16 cellular contexts compared by ENCODE assay signal in the genomic region with DNA sequence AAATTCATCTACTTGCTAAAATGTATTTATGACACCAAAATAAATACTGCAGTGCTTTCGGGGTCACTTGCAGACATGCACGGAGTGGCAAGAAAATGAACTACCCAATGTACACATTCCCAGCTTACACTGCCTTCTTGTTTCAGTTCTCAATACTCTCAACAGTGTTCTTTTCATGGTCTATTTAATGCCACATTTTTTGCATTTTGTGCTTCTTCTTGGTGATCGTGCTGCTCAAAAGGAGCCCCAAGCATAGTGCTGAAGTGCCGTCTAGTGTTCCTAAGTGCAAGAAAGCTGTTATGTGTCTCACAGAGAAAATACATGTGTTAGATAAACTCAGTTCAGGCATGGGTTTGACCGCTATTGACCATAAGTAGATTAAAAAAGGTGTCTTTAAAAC.
DNase-seq lines count a peak whose midpoint lies in the region; ATAC-seq and TF ChIP-seq lines count a peak whose summit lies in the region.
"Had no signal": no experiment of that assay in that cellular context is flagged by ENCODE, and none has a peak within 500 bp of the region (broad histone marks: within the 10 kb centered on the region; RNA-seq: fewer than 3 reads in every experiment).

No MANE protein-coding gene starts in this region.

- no peak for DNase-seq in neural progenitor cell (ENCODE audit: low spot score)
- no peak for DNase-seq in Right ventricle myocardium inferior (ENCODE audit: missing footprints)
- DNase-seq in NCI-H2171 treated with DMSO at 0.1 percent for 48 hours (lab: John Stamatoyannopoulos, UW), result no peak
- no peak for DNase-seq in ascending aorta (ENCODE audit: low spot score in 2 of 2)
- DNase-seq: activated CD4-positive, alpha-beta T cell treated with anti-CD3 and anti-CD28 coated beads for 48 hours; activated naive CD4-positive, alpha-beta T cell treated with Interleukin-2 at 50 U/mL for 16 hours; COR-L47; NCI-H526; SK-N-SH; stimulated activated CD4-positive, alpha-beta T cell treated with anti-CD3 and anti-CD28 coated beads, Interleukin-4, amount 100 ng/mL, for 24 hours had no signal

- H2AFZ ChIP-seq in neural progenitor cell (replicated peaks), result no peak overlapping the region

- H3K4me3 ChIP-seq in neural progenitor cell (no peak overlapping the region), ascending aorta (no peak overlapping the region)

- H3K36me3 ChIP-seq in neural progenitor cell, result no peaks in the 10 kb centered on the region
- H3K36me3 ChIP-seq in ascending aorta, result no peaks in the 10 kb centered on the region

- H3K27me3 Mint-ChIP-seq in IgD-negative memory B cell (no peaks in the 10 kb centered on the region), neural progenitor cell (ENCODE audit: insufficient read depth, low read depth) (no peaks in the 10 kb centered on the region)
- H3K27me3 Mint-ChIP-seq: central memory CD8-positive, alpha-beta T cell had no signal

- H3K9me3 Mint-ChIP-seq in IgD-negative memory B cell, result peaks cover 2 to 5% (median 3%) of the 10 kb centered on the region in 3 donors
- H3K9me3 Mint-ChIP-seq in neural progenitor cell, result no peaks in the 10 kb centered on the region

- H3K79me2 ChIP-seq in neural progenitor cell (ENCODE audit: low read depth), result no peaks in the 10 kb centered on the region

- no peak for TF ChIP-seq CTCF in neural progenitor cell (IDR thresholded peaks at IDR 0.05)
- no peak for TF ChIP-seq CTCF in ascending aorta (IDR thresholded peaks at IDR 0.05)

- H3K4me2 ChIP-seq in neural progenitor cell, result no peak overlapping the region
- H3K4me2 ChIP-seq: SK-N-SH had no signal

- H3K4me1 ChIP-seq in neural progenitor cell, result peaks cover 9% of the 10 kb centered on the region
- peaks cover 0 to 2% of the 10 kb centered on the region in 2 donors for H3K4me1 ChIP-seq in ascending aorta

- H3K4me1 Mint-ChIP-seq in IgD-negative memory B cell (peaks cover 6 to 14% (median 10%) of the 10 kb centered on the region in 3 donors), neural progenitor cell (peaks cover 4% of the 10 kb centered on the region)
- H3K4me1 Mint-ChIP-seq: central memory CD8-positive, alpha-beta T cell had no signal

- H4K20me1 ChIP-seq in neural progenitor cell (ENCODE audit: low read depth), result no peaks in the 10 kb centered on the region

- no peaks in the 10 kb centered on the region for H3K27me3 ChIP-seq in neural progenitor cell
- H3K27me3 ChIP-seq in ascending aorta, result no peaks in the 10 kb centered on the region

- H3K4me3 Mint-ChIP-seq in IgD-negative memory B cell (peak overlapping the region in 2 of 4 donors; percentile 16 to 90), neural progenitor cell (no peak overlapping the region)
- H3K4me3 Mint-ChIP-seq: central memory CD8-positive, alpha-beta T cell had no signal

- H3K9ac ChIP-seq in neural progenitor cell, result no peak overlapping the region
- H3K9ac ChIP-seq: SK-N-SH had no signal

- H3K9me3 ChIP-seq in neural progenitor cell (ENCODE audit: low read depth) (no peaks in the 10 kb centered on the region), ascending aorta (no peaks in the 10 kb centered on the region)
- H3K9me3 ChIP-seq: SK-N-SH had no signal

- H3K27ac ChIP-seq in neural progenitor cell (no peak overlapping the region), ascending aorta (no peak overlapping the region)

- intact Hi-C loops in Right ventricle myocardium inferior (cut with DNase I), result no loop called here
- intact Hi-C loops in ascending aorta (cut with DNase I), result loop anchor here (10.0 kb wide), 1 partner anchor 415 kb away; no protein-coding TSS in a partner anchor

- H3K36me3 Mint-ChIP-seq in IgD-negative memory B cell (peaks cover 1% of the 10 kb centered on the region), neural progenitor cell (no peaks in the 10 kb centered on the region)

- ATAC-seq in GM19023 (IDR thresholded peaks at IDR 0.05; ENCODE audit: unreplicated experiment), result peak; percentile 70
- ATAC-seq in HG02642 (IDR thresholded peaks at IDR 0.05; ENCODE audit: poor library complexity, unreplicated experiment), result peak; percentile 74
- no peak for ATAC-seq in Right ventricle myocardium inferior
- no peak for ATAC-seq in GM19467 (IDR thresholded peaks at IDR 0.05; ENCODE audit: unreplicated experiment)
- ATAC-seq: esophagus mucosa had no signal

- H3K27ac Mint-ChIP-seq in IgD-negative memory B cell, result peak overlapping the region in 2 of 3 donors; percentile 43 to 48
- peak overlapping the region; percentile 11 for H3K27ac Mint-ChIP-seq in neural progenitor cell

- H3F3A ChIP-seq in neural progenitor cell (ENCODE audit: low read depth), result no peaks in the 10 kb centered on the region

Comparison
In these comparisons a context has a peak if more than half of its experiments do, and no peak if none do; other contexts are left out.
1. ATAC-seq: peak in GM19023 (single experiment) and HG02642 (single experiment); none in Right ventricle myocardium inferior (single experiment) and GM19467 (single experiment).